ENCODE assay signal across 12 cellular contexts in genomic region chr12:114668905-114669304, GRCh38. TPM values are rescaled to one million over a fixed set of nuclear protein-coding genes. Genes with fewer than 3 reads are reported as not detected.
DNase-seq lines count a peak whose midpoint lies in the region; ATAC-seq and TF ChIP-seq lines count a peak whose summit lies in the region.
"Had no signal": no experiment of that assay in that cellular context is flagged by ENCODE, and none has a peak within 500 bp of the region (broad histone marks: within the 10 kb centered on the region; RNA-seq: fewer than 3 reads in every experiment).

No MANE protein-coding gene starts in this region.

- H3K4me3 Mint-ChIP-seq in nephron progenitor cell: peak overlapping the region; percentile 77
- H3K4me3 Mint-ChIP-seq in activated T-cell treated with anti-CD3 and anti-CD28 coated beads, Interleukin-2, amount 50 U/mL, for 4 hours: no peak overlapping the region
- no peak overlapping the region for H3K4me3 Mint-ChIP-seq in activated CD4-positive, alpha-beta T cell treated with anti-CD3 and anti-CD28 coated beads, Interleukin-2, amount 10 ng/mL, durations not matched to agents 24 days and 14 days
- H3K4me3 Mint-ChIP-seq: activated naive CD8-positive, alpha-beta T cell; CD4-positive, alpha-beta memory T cell had no signal

- H3K4me1 ChIP-seq in A673 (ENCODE audit: insufficient read depth, low read length, poor library complexity, severe bottlenecking): no peaks in the 10 kb centered on the region
- H3K4me1 ChIP-seq in HUES48 (ENCODE audit: control insufficient read depth, insufficient read depth, low read length): peaks cover 79% of the 10 kb centered on the region

- H3K4me3 ChIP-seq in A673 (ENCODE audit: low read depth, low read length, poor library complexity, severe bottlenecking) (peak overlapping the region; percentile 34), HUES48 (ENCODE audit: low read depth, low read length) (peak overlapping the region; percentile 32; the same call in 1 of the 2 replicates)

- peaks cover 74% of the 10 kb centered on the region for H3K27me3 Mint-ChIP-seq in nephron progenitor cell (ENCODE audit: low read depth, poor library complexity)
- peaks cover 82% of the 10 kb centered on the region for H3K27me3 Mint-ChIP-seq in activated T-cell treated with anti-CD3 and anti-CD28 coated beads, Interleukin-2, amount 50 U/mL, for 4 hours (ENCODE audit: low read depth)
- peaks cover 71% of the 10 kb centered on the region for H3K27me3 Mint-ChIP-seq in activated CD4-positive, alpha-beta T cell treated with anti-CD3 and anti-CD28 coated beads, Interleukin-2, amount 10 ng/mL, durations not matched to agents 24 days and 14 days

- ATAC-seq in HG03442 (IDR thresholded peaks at IDR 0.05; ENCODE audit: unreplicated experiment): no peak
- ATAC-seq in activated T-cell treated with anti-CD3 and anti-CD28 coated beads, Interleukin-2, amount 50 U/mL, for 4 hours: no peak

- H3K36me3 ChIP-seq in A673 (ENCODE audit: insufficient read depth, low read length, poor library complexity, severe bottlenecking) (no peaks in the 10 kb centered on the region), HUES48 (ENCODE audit: control insufficient read depth, insufficient read depth, low read length) (no peaks in the 10 kb centered on the region)

- no peaks in the 10 kb centered on the region for H3K9me3 Mint-ChIP-seq in nephron progenitor cell
- no peaks in the 10 kb centered on the region for H3K9me3 Mint-ChIP-seq in activated T-cell treated with anti-CD3 and anti-CD28 coated beads, Interleukin-2, amount 50 U/mL, for 4 hours
- H3K9me3 Mint-ChIP-seq in activated CD4-positive, alpha-beta T cell treated with anti-CD3 and anti-CD28 coated beads, Interleukin-2, amount 10 ng/mL, durations not matched to agents 24 days and 14 days: no peaks in the 10 kb centered on the region

- peaks cover 15% of the 10 kb centered on the region for H3K36me3 Mint-ChIP-seq in nephron progenitor cell (ENCODE audit: low read depth)
- H3K36me3 Mint-ChIP-seq in activated T-cell treated with anti-CD3 and anti-CD28 coated beads, Interleukin-2, amount 50 U/mL, for 4 hours (ENCODE audit: insufficient read depth): no peaks in the 10 kb centered on the region
- H3K36me3 Mint-ChIP-seq in activated CD4-positive, alpha-beta T cell treated with anti-CD3 and anti-CD28 coated beads, Interleukin-2, amount 10 ng/mL, durations not matched to agents 24 days and 14 days (ENCODE audit: low read depth): no peaks in the 10 kb centered on the region
- H3K36me3 Mint-ChIP-seq: activated naive CD8-positive, alpha-beta T cell; CD4-positive, alpha-beta memory T cell had no signal

- POLR2A ChIA-PET in A673 (lab: Charles Lee; ENCODE audit: low non-redundant PET): no interaction called here

- no peak overlapping the region for H3K27ac Mint-ChIP-seq in nephron progenitor cell
- no peak overlapping the region for H3K27ac Mint-ChIP-seq in activated CD4-positive, alpha-beta T cell treated with anti-CD3 and anti-CD28 coated beads, Interleukin-2, amount 10 ng/mL, durations not matched to agents 24 days and 14 days
- H3K27ac Mint-ChIP-seq: activated naive CD8-positive, alpha-beta T cell had no signal

- no TSS peak for BruUV-seq in A673 (replicated peaks; lab: Mats Ljungman, UMichigan)

- CTCF ChIA-PET in A673 (lab: Charles Lee): interaction anchor here (0.7 kb wide), 2 partner anchors 464 to 1466 kb away, joined by 3 to 5 read pairs; no protein-coding TSS in a partner anchor

- H3K27me3 ChIP-seq in A673 (replicated peaks; ENCODE audit: insufficient read depth, low read depth, low read length, poor library complexity): peaks cover 3% of the 10 kb centered on the region
- peaks cover 95% of the 10 kb centered on the region for H3K27me3 ChIP-seq in HUES48 (ENCODE audit: control insufficient read depth, insufficient read depth, low read length)

- DNase-seq in A673 (ENCODE audit: low spot score) (no peak), epithelial cell of prostate (ENCODE audit: low read depth, low spot score) (no peak), nephron progenitor cell (peak; percentile 38)
- no peak for DNase-seq in activated T-cell treated with anti-CD3 and anti-CD28 coated beads, Interleukin-2, amount 50 U/mL, for 4 hours
- no peak for DNase-seq in stimulated activated CD4-positive, alpha-beta T cell treated with anti-CD3 and anti-CD28 coated beads, Interleukin-2, amount 100 ng/mL, for 24 hours
- DNase-seq in activated CD4-positive, alpha-beta T cell treated with anti-CD3 and anti-CD28 coated beads, Interleukin-2, amount 10 ng/mL, durations not matched to agents 24 days and 14 days: no peak
- DNase-seq: activated CD4-positive, alpha-beta T cell treated with anti-CD3 and anti-CD28 coated beads, Interleukin-2, amount 50 U/mL, for 4 hours; CD4-positive, alpha-beta memory T cell; NCI-H2107 had no signal

- H3K27ac ChIP-seq in A673 (ENCODE audit: low read depth, low read length, poor library complexity, severe bottlenecking) (no peak overlapping the region), HUES48 (ENCODE audit: low read depth, low read length) (peak overlapping the region; percentile 37), epithelial cell of prostate (peak overlapping the region; percentile 96)

- no peak for TF ChIP-seq CTCF in A673 (conservative IDR thresholded peaks at IDR 0.05; ENCODE audit: low read depth, low read length)
- TF ChIP-seq CTCF in nephron progenitor cell (IDR thresholded peaks at IDR 0.05): no peak

- H3K9me3 ChIP-seq in A673 (ENCODE audit: low read depth, low read length, poor library complexity, severe bottlenecking) (no peaks in the 10 kb centered on the region), HUES48 (ENCODE audit: control insufficient read depth, insufficient read depth, low read length) (no peaks in the 10 kb centered on the region)

- intact Hi-C loops in A673 (cut with micrococcal nuclease; ENCODE audit: unreplicated experiment): loop anchor here (10.0 kb wide), 1 partner anchor 684 kb away; no protein-coding TSS in a partner anchor
- intact Hi-C loops in activated CD4-positive, alpha-beta T cell treated with anti-CD3 and anti-CD28 coated beads, Interleukin-2, amount 10 ng/mL, durations not matched to agents 24 days and 14 days (cut with micrococcal nuclease): loop anchor here (2.0 to 5.0 kb wide), 2 partner anchors 68 to 1202 kb away; no protein-coding TSS in a partner anchor

- H3K9ac ChIP-seq in HUES48 (ENCODE audit: low read depth, low read length): no peak overlapping the region

- peaks cover 81% of the 10 kb centered on the region for H3K4me1 Mint-ChIP-seq in nephron progenitor cell
- no peaks in the 10 kb centered on the region for H3K4me1 Mint-ChIP-seq in activated T-cell treated with anti-CD3 and anti-CD28 coated beads, Interleukin-2, amount 50 U/mL, for 4 hours (ENCODE audit: low read depth)
- no peaks in the 10 kb centered on the region for H3K4me1 Mint-ChIP-seq in activated CD4-positive, alpha-beta T cell treated with anti-CD3 and anti-CD28 coated beads, Interleukin-2, amount 10 ng/mL, durations not matched to agents 24 days and 14 days

RNA-seq across cellular contexts. Expression of gene TBX3, which starts 15.1 kb away (rescaled TPM):
- 1.0 and 1.4 TPM in 2 replicates for total RNA-seq in A673 (2021)
- total RNA-seq in activated T-cell treated with anti-CD3 and anti-CD28 coated beads, Interleukin-2, amount 50 U/mL, for 4 hours: under 1 TPM; 0.18 to 0.30 (median 0.24) TPM
- total RNA-seq in activated CD4-positive, alpha-beta T cell treated with anti-CD3 and anti-CD28 coated beads, Interleukin-2, amount 10 ng/mL, durations not matched to agents 24 days and 14 days: not detected in 2 replicates
- total RNA-seq: CD4-positive, alpha-beta memory T cell had no signal
